ENCODE assay signal across 19 cellular contexts in genomic region chr10:110475722-110476515, GRCh38.
"Had no signal": no experiment of that assay in that cellular context is flagged by ENCODE, and none has a peak within 500 bp of the region (broad histone marks: within the 10 kb centered on the region; RNA-seq: fewer than 3 reads in every experiment).

No MANE protein-coding gene starts in this region.

- H3K27ac Mint-ChIP-seq: immature natural killer cell had no signal

- H3K36me3 ChIP-seq: colonic mucosa, esophagus squamous epithelium, gastroesophageal sphincter, suprapubic skin, thyroid gland, upper lobe of right lung, vagina had no signal

- H3K4me3 ChIP-seq: colonic mucosa, esophagus squamous epithelium, gastroesophageal sphincter, lung, suprapubic skin, thyroid gland, upper lobe of right lung, vagina had no signal

- DNase-seq: colonic mucosa; dermis blood vessel endothelial cell; esophagus squamous epithelium; foreskin fibroblast; immature natural killer cell; left colon; left ventricle myocardium superior; mesenchymal stem cell; naive B cell; right cardiac atrium; small intestine; stimulated activated CD4-positive, alpha-beta T cell treated with anti-CD3 and anti-CD28 coated beads, Interleukin-12 subunit alpha, Interleukin-12 subunit beta, amount 100 ng/mL, for 4 hours; stimulated activated naive CD4-positive, alpha-beta T cell treated with Interleukin-2 at 50 U/mL for 16 hours; thyroid gland; upper lobe of right lung had no signal

- H3K36me3 Mint-ChIP-seq: naive B cell had no signal

- H3K27me3 ChIP-seq: esophagus squamous epithelium, gastroesophageal sphincter, suprapubic skin, thyroid gland, upper lobe of right lung, vagina had no signal

- H3K27ac ChIP-seq: colonic mucosa, esophagus squamous epithelium, gastroesophageal sphincter, suprapubic skin, thyroid gland, upper lobe of right lung, vagina had no signal

- H3K9me3 ChIP-seq: colonic mucosa, esophagus squamous epithelium, gastroesophageal sphincter, suprapubic skin, thyroid gland, upper lobe of right lung, vagina had no signal

- ATAC-seq: gastroesophageal sphincter, left colon, left ventricle myocardium superior, right cardiac atrium, upper lobe of right lung had no signal

- H3K4me3 Mint-ChIP-seq: immature natural killer cell, naive B cell had no signal

- H3K9me3 Mint-ChIP-seq: immature natural killer cell had no signal

- H3K4me1 ChIP-seq: colonic mucosa, esophagus squamous epithelium, gastroesophageal sphincter, suprapubic skin, thyroid gland, upper lobe of right lung, vagina had no signal

- H3K4me1 Mint-ChIP-seq: immature natural killer cell had no signal
